Comparison of ENCODE assay signal across 29 cellular contexts in genomic region chr2:172395503-172395902, GRCh38. TPM values are rescaled to one million over a fixed set of nuclear protein-coding genes. Genes with fewer than 3 reads are reported as not detected.
A peak's percentile ranks its signal among the peaks of the same experiment; 100 is the strongest.
DNase-seq lines count a peak whose midpoint lies in the region; ATAC-seq and TF ChIP-seq lines count a peak whose summit lies in the region.
"Had no signal": no experiment of that assay in that cellular context is flagged by ENCODE, and none has a peak within 500 bp of the region (broad histone marks: within the 10 kb centered on the region; RNA-seq: fewer than 3 reads in every experiment).

No MANE protein-coding gene starts in this region.

- no peaks in the 10 kb centered on the region for H3F3A ChIP-seq in PC-3 (ENCODE audit: low read length, unreplicated experiment)

- H3K9me3 ChIP-seq in PC-3 (ENCODE audit: low read length) = no peaks in the 10 kb centered on the region
- H3K9me3 ChIP-seq: left lung, spleen had no signal

- DNase-seq in CMK (ENCODE audit: low read depth) (peak; percentile 93), HL-60 (ENCODE audit: low read depth in 1 of 2, low spot score in 1 of 2) (peak; percentile 57 to 60), PC-3 (peak; percentile 29), dermis blood vessel endothelial cell (peak; percentile 59), NCI-H526 treated with DMSO at 0.1 percent for 48 hours (lab: John Stamatoyannopoulos, UW) (no peak), DMS79 (lab: John Stamatoyannopoulos, UW) (no peak), hypothalamus (lab: John Stamatoyannopoulos, UW) (no peak)
- DNase-seq: activated CD4-positive, alpha-beta T cell treated with anti-CD3 and anti-CD28 coated beads for 1 hour; activated CD8-positive, alpha-beta T cell treated with anti-CD3 and anti-CD28 coated beads, Interleukin-2, amount 10 ng/mL, durations not matched to agents 7 days and 5 days; activated gamma-delta T cell treated with Interleukin-2 at 50 U/mL for 16 hours; activated T-cell treated with anti-CD3 and anti-CD28 coated beads, Interleukin-2, amount 50 U/mL, for 1 hour; CD4-positive, alpha-beta memory T cell; cortex of kidney; DMS53; GM23248; immature natural killer cell; left lung; midbrain; NCI-H1092; NCI-H1930; NCI-H446 treated with DMSO at 0.1 percent for 48 hours; spleen; stimulated activated CD4-positive, alpha-beta T cell treated with anti-CD3 and anti-CD28 coated beads, Interleukin-4, amount 100 ng/mL, for 1 hour; stimulated activated naive CD4-positive, alpha-beta T cell treated with Interleukin-2 at 50 U/mL for 16 hours; T1000 had no signal

- no peaks in the 10 kb centered on the region for H3K9me2 ChIP-seq in PC-3 (replicated peaks; ENCODE audit: low read length)

- no peaks in the 10 kb centered on the region for H3K79me2 ChIP-seq in PC-3 (ENCODE audit: low read length)

- H4K20me1 ChIP-seq in PC-3 (ENCODE audit: low read length) = no peaks in the 10 kb centered on the region

- CTCF ChIA-PET in PC-3 (lab: Charles Lee) = no interaction called here

- TF ChIP-seq CTCF in HL-60 (IDR thresholded peaks at IDR 0.05; ENCODE audit: insufficient read depth, low read length) (no peak), PC-3 (conservative IDR thresholded peaks at IDR 0.05; ENCODE audit: low read depth, low read length) (no peak)

- H3K27me3 ChIP-seq in HL-60 (ENCODE audit: insufficient read depth, poor library complexity, severe bottlenecking) = no peaks in the 10 kb centered on the region
- no peaks in the 10 kb centered on the region for H3K27me3 ChIP-seq in PC-3 (ENCODE audit: low read length)
- H3K27me3 ChIP-seq: left lung, spleen had no signal

- no TSS peak for BruUV-seq in PC-3 (replicated peaks; lab: Mats Ljungman, UMichigan)

- H3K36me3 ChIP-seq in PC-3 (ENCODE audit: low read depth, low read length) = no peaks in the 10 kb centered on the region
- H3K36me3 ChIP-seq: left lung, spleen had no signal

- no peak for ATAC-seq in PC-3
- ATAC-seq in HG03135 (IDR thresholded peaks at IDR 0.05; ENCODE audit: unreplicated experiment) = no peak
- ATAC-seq: activated CD8-positive, alpha-beta T cell treated with anti-CD3 and anti-CD28 coated beads, Interleukin-2, amount 10 ng/mL, durations not matched to agents 7 days and 5 days; GM12878; left lung; natural killer cell treated with Interleukin-12 subunit alpha and Interleukin-12 subunit beta and Interleukin-15 and Interleukin-18, amount 100 ng/mL, for 72 hours; SK-N-SH treated with all-trans-retinoic acid at 6 μM for 48 hours had no signal

- no peak overlapping the region for H3K9ac ChIP-seq in PC-3 (ENCODE audit: low read length)
- H3K9ac ChIP-seq: GM23248 had no signal

- no peak overlapping the region for H3K4me3 ChIP-seq in HL-60 (replicated peaks; ENCODE audit: insufficient read depth, low read length)
- no peak overlapping the region for H3K4me3 ChIP-seq in PC-3 (ENCODE audit: low read length)
- H3K4me3 ChIP-seq: GM12878, GM23248, left lung, spleen had no signal

- POLR2A ChIA-PET in PC-3 (lab: Charles Lee; ENCODE audit: unreplicated experiment) = no interaction called here

- intact Hi-C loops in PC-3 (cut with micrococcal nuclease) = no loop called here

- H3K27ac ChIP-seq in HL-60 (replicated peaks) (no peak overlapping the region), PC-3 (ENCODE audit: low read length) (no peak overlapping the region)
- H3K27ac ChIP-seq: GM23248, left lung, spleen had no signal

- H3K4me1 ChIP-seq in PC-3 (ENCODE audit: insufficient read depth, low read length) = no peaks in the 10 kb centered on the region

- no peak overlapping the region for H3K4me2 ChIP-seq in PC-3 (ENCODE audit: low read length)

- H2AFZ ChIP-seq in PC-3 (ENCODE audit: low read length) = no peak overlapping the region
- H2AFZ ChIP-seq: GM23248 had no signal

RNA-seq across cellular contexts. Expression of gene ITGA6, which starts 31.9 kb away (rescaled TPM):
- total RNA-seq in PC-3 (2014; rRNA removed) = 181 and 204 TPM in 2 replicates
- total RNA-seq in dermis blood vessel endothelial cell = 338 and 347 TPM in 2 replicates

Comparison
In these comparisons a context has a peak if more than half of its experiments do, and no peak if none do; other contexts are left out.
1. DNase-seq: peak in CMK (single experiment), HL-60 (2 of 2), PC-3 (single experiment) and dermis blood vessel endothelial cell (single experiment); none in NCI-H526 treated with DMSO at 0.1 percent for 48 hours (single experiment), DMS79 (single experiment) and hypothalamus (0 of 51).